Comparison of ENCODE assay signal across 33 cellular contexts in genomic region chr20:32879538-32879937, GRCh38. TPM values are rescaled to one million over a fixed set of nuclear protein-coding genes. Genes with fewer than 3 reads are reported as not detected.
"Had no signal": no experiment of that assay in that cellular context is flagged by ENCODE, and none has a peak within 500 bp of the region (broad histone marks: within the 10 kb centered on the region; RNA-seq: fewer than 3 reads in every experiment).

No MANE protein-coding gene starts in this region.

- H3K27ac Mint-ChIP-seq: activated CD4-positive, alpha-beta memory T cell treated with anti-CD3 and anti-CD28 coated beads for 36 hours; activated CD4-positive, alpha-beta T cell treated with anti-CD3 and anti-CD28 coated beads, Interleukin-2, amount 10 ng/mL, durations not matched to agents 24 days and 14 days; activated CD8-positive, alpha-beta memory T cell treated with anti-CD3 and anti-CD28 coated beads, Interleukin-2, amount 10 ng/mL, durations not matched to agents 7 days and 5 days; activated CD8-positive, alpha-beta T cell treated with anti-CD3 and anti-CD28 coated beads, Interleukin-2, amount 10 ng/mL, durations not matched to agents 7 days and 5 days; activated naive CD4-positive, alpha-beta T cell treated with anti-CD3 and anti-CD28 coated beads for 36 hours; activated naive CD4-positive, alpha-beta T cell treated with anti-CD3 and anti-CD28 coated beads, Interleukin-2, amount 50 U/mL, for 24 hours; activated naive CD8-positive, alpha-beta T cell treated with anti-CD3 and anti-CD28 coated beads for 36 hours; activated naive CD8-positive, alpha-beta T cell treated with anti-CD3 and anti-CD28 coated beads, Interleukin-2, amount 50 U/mL, for 24 hours; activated T-helper 1 cell treated with anti-CD3 and anti-CD28 coated beads, Interleukin-12 subunit alpha, Interleukin-12 subunit beta, Interleukin-2, Interleukin-4 antibody, amounts not matched to agents 30 ng/mL and 10 ng/mL and 1 ng/mL, durations not matched to agents 14 hours and 24 hours and 36 hours; activated T-helper 2 cell treated with anti-CD3 and anti-CD28 coated beads, Interferon-gamma antibody, Interleukin-2, Interleukin-4, amounts not matched to agents 10 μg/mL and 5 μg/mL and 100 μg/mL, durations not matched to agents 14 hours and 24 hours and 36 hours had no signal

- H3K4me1 Mint-ChIP-seq: activated B cell treated with CpG ODN at 0.5 μM for 24 hours; activated CD4-positive, alpha-beta T cell treated with anti-CD3 and anti-CD28 coated beads, Interleukin-2, amount 10 ng/mL, durations not matched to agents 24 days and 14 days; activated CD8-positive, alpha-beta memory T cell treated with anti-CD3 and anti-CD28 coated beads, Interleukin-2, amount 10 ng/mL, durations not matched to agents 7 days and 5 days; activated naive CD4-positive, alpha-beta T cell treated with anti-CD3 and anti-CD28 coated beads, Interleukin-2, amount 50 U/mL, for 24 hours; activated naive CD8-positive, alpha-beta T cell treated with anti-CD3 and anti-CD28 coated beads for 36 hours; activated naive CD8-positive, alpha-beta T cell treated with anti-CD3 and anti-CD28 coated beads, Interleukin-2, amount 50 U/mL, for 24 hours had no signal

- H3K4me3 Mint-ChIP-seq: activated B cell treated with CpG ODN at 0.5 μM for 24 hours; activated CD4-positive, alpha-beta memory T cell treated with anti-CD3 and anti-CD28 coated beads for 36 hours; activated CD4-positive, alpha-beta T cell treated with anti-CD3 and anti-CD28 coated beads, Interleukin-2, amount 10 ng/mL, durations not matched to agents 24 days and 14 days; activated CD8-positive, alpha-beta memory T cell treated with anti-CD3 and anti-CD28 coated beads, Interleukin-2, amount 10 ng/mL, durations not matched to agents 7 days and 5 days; activated CD8-positive, alpha-beta T cell treated with anti-CD3 and anti-CD28 coated beads, Interleukin-2, amount 10 ng/mL, durations not matched to agents 7 days and 5 days; activated naive CD4-positive, alpha-beta T cell treated with anti-CD3 and anti-CD28 coated beads for 36 hours; activated naive CD4-positive, alpha-beta T cell treated with anti-CD3 and anti-CD28 coated beads, Interleukin-2, amount 50 U/mL, for 24 hours; activated naive CD8-positive, alpha-beta T cell treated with anti-CD3 and anti-CD28 coated beads for 36 hours; activated naive CD8-positive, alpha-beta T cell treated with anti-CD3 and anti-CD28 coated beads, Interleukin-2, amount 50 U/mL, for 24 hours; activated T-helper 1 cell treated with anti-CD3 and anti-CD28 coated beads, Interleukin-12 subunit alpha, Interleukin-12 subunit beta, Interleukin-2, Interleukin-4 antibody, amounts not matched to agents 30 ng/mL and 10 ng/mL and 1 ng/mL, durations not matched to agents 14 hours and 24 hours and 36 hours had no signal

- ATAC-seq: activated CD4-positive, CD25-positive, alpha-beta regulatory T cell treated with anti-CD3 and anti-CD28 coated beads, Interleukin-2, amount 50 U/mL, for 24 hours; activated CD8-positive, alpha-beta memory T cell treated with anti-CD3 and anti-CD28 coated beads, Interleukin-2, amount 10 ng/mL, durations not matched to agents 7 days and 5 days; activated CD8-positive, alpha-beta T cell treated with anti-CD3 and anti-CD28 coated beads, Interleukin-2, amount 10 ng/mL, durations not matched to agents 7 days and 5 days; activated naive CD8-positive, alpha-beta T cell treated with anti-CD3 and anti-CD28 coated beads, Interleukin-2, amount 50 U/mL, for 24 hours; body of pancreas; foreskin keratinocyte; gastrocnemius medialis; heart left ventricle had no signal

- H3K27ac ChIP-seq: adrenal gland, body of pancreas, colonic mucosa, esophagus muscularis mucosa, foreskin keratinocyte, gastrocnemius medialis, heart left ventricle, VCaP had no signal

- H3K27me3 ChIP-seq: adrenal gland, body of pancreas, colonic mucosa, esophagus muscularis mucosa, foreskin keratinocyte, gastrocnemius medialis, heart left ventricle had no signal

- DNase-seq: activated B cell treated with CpG ODN at 0.5 μM for 24 hours; activated CD4-positive, alpha-beta memory T cell treated with anti-CD3 and anti-CD28 coated beads for 36 hours; activated CD4-positive, alpha-beta T cell treated with anti-CD3 and anti-CD28 coated beads, Interleukin-2, amount 10 ng/mL, durations not matched to agents 24 days and 14 days; activated CD8-positive, alpha-beta memory T cell treated with anti-CD3 and anti-CD28 coated beads, Interleukin-2, amount 10 ng/mL, durations not matched to agents 7 days and 5 days; activated CD8-positive, alpha-beta memory T cell treated with anti-CD3 and anti-CD28 coated beads, Interleukin-2, amount 50 U/mL, for 4 hours; activated CD8-positive, alpha-beta T cell treated with anti-CD3 and anti-CD28 coated beads, Interleukin-2, amount 10 ng/mL, durations not matched to agents 7 days and 5 days; activated effector memory CD4-positive, alpha-beta T cell treated with anti-CD3 and anti-CD28 coated beads, Interleukin-2, amount 50 U/mL, for 16 hours; activated naive CD4-positive, alpha-beta T cell treated with anti-CD3 and anti-CD28 coated beads for 36 hours; activated naive CD8-positive, alpha-beta T cell treated with anti-CD3 and anti-CD28 coated beads for 36 hours; activated naive CD8-positive, alpha-beta T cell treated with anti-CD3 and anti-CD28 coated beads, Interleukin-2, amount 50 U/mL, for 24 hours; activated T-cell treated with anti-CD3 and anti-CD28 coated beads, Interleukin-2, amount 50 U/mL, for 1 hour; activated T-cell treated with anti-CD3 and anti-CD28 coated beads, Interleukin-2, amount 50 U/mL, for 48 hours; adrenal gland; amygdala; aorta; body of pancreas; caudate nucleus; colonic mucosa; effector CD8-positive, alpha-beta T cell; erythroblast; foreskin keratinocyte; gastrocnemius medialis; glutamatergic neuron; heart left ventricle; T-helper 2 cell had no signal

- H3K4me3 ChIP-seq: adrenal gland, body of pancreas, colonic mucosa, esophagus muscularis mucosa, gastrocnemius medialis, heart left ventricle had no signal

- H3K4me1 ChIP-seq: adrenal gland, body of pancreas, colonic mucosa, esophagus muscularis mucosa, foreskin keratinocyte, gastrocnemius medialis had no signal

- H3K36me3 Mint-ChIP-seq: activated CD4-positive, alpha-beta memory T cell treated with anti-CD3 and anti-CD28 coated beads for 36 hours; activated CD8-positive, alpha-beta memory T cell treated with anti-CD3 and anti-CD28 coated beads, Interleukin-2, amount 10 ng/mL, durations not matched to agents 7 days and 5 days; activated naive CD8-positive, alpha-beta T cell treated with anti-CD3 and anti-CD28 coated beads for 36 hours had no signal

- H3K27me3 Mint-ChIP-seq: activated B cell treated with CpG ODN at 0.5 μM for 24 hours; activated CD4-positive, alpha-beta memory T cell treated with anti-CD3 and anti-CD28 coated beads for 36 hours; activated CD4-positive, alpha-beta T cell treated with anti-CD3 and anti-CD28 coated beads, Interleukin-2, amount 10 ng/mL, durations not matched to agents 24 days and 14 days; activated CD8-positive, alpha-beta memory T cell treated with anti-CD3 and anti-CD28 coated beads, Interleukin-2, amount 10 ng/mL, durations not matched to agents 7 days and 5 days; activated naive CD4-positive, alpha-beta T cell treated with anti-CD3 and anti-CD28 coated beads, Interleukin-2, amount 50 U/mL, for 24 hours; activated naive CD8-positive, alpha-beta T cell treated with anti-CD3 and anti-CD28 coated beads for 36 hours; activated naive CD8-positive, alpha-beta T cell treated with anti-CD3 and anti-CD28 coated beads, Interleukin-2, amount 50 U/mL, for 24 hours had no signal

- FAIRE-seq: TTC549 had no signal

- H3K9me3 ChIP-seq: adrenal gland, body of pancreas, colonic mucosa, esophagus muscularis mucosa, gastrocnemius medialis, heart left ventricle had no signal

- H3K36me3 ChIP-seq: adrenal gland, colonic mucosa, esophagus muscularis mucosa, gastrocnemius medialis, heart left ventricle had no signal

- H3K9me3 Mint-ChIP-seq: activated B cell treated with CpG ODN at 0.5 μM for 24 hours; activated CD4-positive, alpha-beta memory T cell treated with anti-CD3 and anti-CD28 coated beads for 36 hours; activated CD4-positive, alpha-beta T cell treated with anti-CD3 and anti-CD28 coated beads, Interleukin-2, amount 10 ng/mL, durations not matched to agents 24 days and 14 days; activated naive CD4-positive, alpha-beta T cell treated with anti-CD3 and anti-CD28 coated beads for 36 hours; activated naive CD4-positive, alpha-beta T cell treated with anti-CD3 and anti-CD28 coated beads, Interleukin-2, amount 50 U/mL, for 24 hours; activated naive CD8-positive, alpha-beta T cell treated with anti-CD3 and anti-CD28 coated beads for 36 hours; activated naive CD8-positive, alpha-beta T cell treated with anti-CD3 and anti-CD28 coated beads, Interleukin-2, amount 50 U/mL, for 24 hours; activated T-helper 1 cell treated with anti-CD3 and anti-CD28 coated beads, Interleukin-12 subunit alpha, Interleukin-12 subunit beta, Interleukin-2, Interleukin-4 antibody, amounts not matched to agents 30 ng/mL and 10 ng/mL and 1 ng/mL, durations not matched to agents 14 hours and 24 hours and 36 hours; activated T-helper 2 cell treated with anti-CD3 and anti-CD28 coated beads, Interferon-gamma antibody, Interleukin-2, Interleukin-4, amounts not matched to agents 10 μg/mL and 5 μg/mL and 100 μg/mL, durations not matched to agents 14 hours and 24 hours and 36 hours had no signal

RNA-seq across cellular contexts. Expression of gene EFCAB8, which starts 20.8 kb away (rescaled TPM):
- total RNA-seq: dermis microvascular lymphatic vessel endothelial cell, foreskin keratinocyte, gastrocnemius medialis had no signal
- polyA plus RNA-seq: foreskin keratinocyte had no signal
